In genomic region chr6:36786055-36786675, GRCh38 we compare ENCODE assay signal across 13 cellular contexts.
"Had no signal": no experiment of that assay in that cellular context is flagged by ENCODE, and none has a peak within 500 bp of the region (broad histone marks: within the 10 kb centered on the region; RNA-seq: fewer than 3 reads in every experiment).

No MANE protein-coding gene starts in this region.

- H3K27ac ChIP-seq: ascending aorta, gastrocnemius medialis, stomach, thyroid gland, uterus, VCaP had no signal

- H3K27ac Mint-ChIP-seq: activated T-helper 1 cell treated with anti-CD3 and anti-CD28 coated beads, Interleukin-12 subunit alpha, Interleukin-12 subunit beta, Interleukin-2, Interleukin-4 antibody, amounts not matched to agents 30 ng/mL and 10 ng/mL and 1 ng/mL, durations not matched to agents 14 hours and 24 hours and 36 hours had no signal

- ATAC-seq: gastrocnemius medialis had no signal

- H3K27me3 ChIP-seq: ascending aorta, gastrocnemius medialis, thyroid gland, uterus had no signal

- H3K36me3 ChIP-seq: ascending aorta, gastrocnemius medialis, stomach, thyroid gland, uterus had no signal

- H3K4me1 ChIP-seq: ascending aorta, gastrocnemius medialis, thyroid gland had no signal

- H3K4me3 Mint-ChIP-seq: activated T-helper 1 cell treated with anti-CD3 and anti-CD28 coated beads, Interleukin-12 subunit alpha, Interleukin-12 subunit beta, Interleukin-2, Interleukin-4 antibody, amounts not matched to agents 30 ng/mL and 10 ng/mL and 1 ng/mL, durations not matched to agents 14 hours and 24 hours and 36 hours had no signal

- H3K9me3 Mint-ChIP-seq: activated T-helper 1 cell treated with anti-CD3 and anti-CD28 coated beads, Interleukin-12 subunit alpha, Interleukin-12 subunit beta, Interleukin-2, Interleukin-4 antibody, amounts not matched to agents 30 ng/mL and 10 ng/mL and 1 ng/mL, durations not matched to agents 14 hours and 24 hours and 36 hours had no signal

- H3K4me3 ChIP-seq: ascending aorta, gastrocnemius medialis, stomach, thyroid gland, uterus had no signal

- H3K9me3 ChIP-seq: ascending aorta, gastrocnemius medialis, stomach, thyroid gland, uterus had no signal

- DNase-seq: activated CD4-positive, alpha-beta T cell treated with anti-CD3 and anti-CD28 coated beads for 4 hours; activated naive CD4-positive, alpha-beta T cell; gastrocnemius medialis; retina; stimulated activated CD4-positive, alpha-beta T cell treated with anti-CD3 and anti-CD28 coated beads, Interleukin-15, amount 100 ng/mL, for 24 hours; stimulated activated CD4-positive, alpha-beta T cell treated with anti-CD3 and anti-CD28 coated beads, Interleukin-4, amount 100 ng/mL, for 24 hours; stomach; T1000; thyroid gland; uterus had no signal
